Comparison of ENCODE assay signal across 8 cellular contexts in the genomic region with DNA sequence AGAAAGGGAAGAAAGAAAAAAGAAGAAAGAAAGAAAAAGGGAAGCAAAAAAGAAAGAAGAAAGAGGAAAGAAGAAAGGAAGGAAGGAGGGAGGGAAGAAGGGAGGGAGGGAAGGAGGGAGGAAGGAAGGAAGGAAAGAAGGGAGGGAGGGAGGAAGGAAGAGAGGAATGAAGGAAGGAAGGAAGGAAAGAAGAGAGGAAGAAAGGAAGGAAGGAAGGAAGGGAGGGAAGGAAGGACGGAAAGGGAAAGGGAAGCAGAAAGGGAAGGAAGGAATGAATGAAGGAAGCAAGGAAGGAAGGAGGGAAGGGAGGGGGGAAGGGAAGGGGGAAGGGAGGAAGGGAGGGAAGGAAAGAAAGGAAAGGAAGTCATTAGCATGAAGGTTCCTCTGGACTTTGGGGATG.
"Had no signal": no experiment of that assay in that cellular context is flagged by ENCODE, and none has a peak within 500 bp of the region (broad histone marks: within the 10 kb centered on the region; RNA-seq: fewer than 3 reads in every experiment).

No MANE protein-coding gene starts in this region.

- H3K27ac ChIP-seq: GM23248 had no signal

- H3K9me3 ChIP-seq: HAP-1 had no signal

- ATAC-seq: HCT116 had no signal

- H3K4me1 ChIP-seq: HAP-1 had no signal

- H3K36me3 ChIP-seq: HAP-1 had no signal

- DNase-seq: GM23248, GOT3, H7, KG1 had no signal

- H3K4me3 ChIP-seq: GM23248, HAP-1 had no signal

- H3K4me1 Mint-ChIP-seq: IgD-negative memory B cell had no signal

- H3K4me3 Mint-ChIP-seq: IgD-negative memory B cell had no signal

- H2AFZ ChIP-seq: GM23248 had no signal

- H3K27me3 Mint-ChIP-seq: IgD-negative memory B cell had no signal

- H3K27ac Mint-ChIP-seq: IgD-negative memory B cell had no signal

- H3K9ac ChIP-seq: GM23248 had no signal

- FAIRE-seq: HTR-8/SVneo had no signal
